20 cellular contexts compared by ENCODE assay signal in the genomic region with DNA sequence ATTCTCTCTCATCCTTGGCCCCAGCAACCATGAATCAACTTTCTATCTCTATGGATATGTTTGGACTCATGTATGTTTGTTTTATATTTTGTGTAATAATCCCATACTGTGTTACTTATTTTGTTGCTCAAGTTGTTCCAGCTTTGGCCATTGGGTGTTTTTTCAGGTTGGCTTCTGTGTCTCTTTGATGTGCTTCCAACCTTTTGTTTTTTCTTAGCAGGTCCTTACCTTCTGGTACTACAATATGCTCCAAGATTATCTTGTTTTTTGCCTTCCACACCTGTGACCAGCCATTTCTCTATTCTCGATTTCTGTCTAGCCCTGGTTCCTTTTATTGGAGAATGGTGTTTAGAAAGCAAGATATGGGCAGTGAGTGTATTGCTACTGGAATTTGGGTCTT. TPM values are rescaled to one million over a fixed set of nuclear protein-coding genes. Genes with fewer than 3 reads are reported as not detected.
A peak's percentile ranks its signal among the peaks of the same experiment; 100 is the strongest.
DNase-seq lines count a peak whose midpoint lies in the region; ATAC-seq and TF ChIP-seq lines count a peak whose summit lies in the region.
"Had no signal": no experiment of that assay in that cellular context is flagged by ENCODE, and none has a peak within 500 bp of the region (broad histone marks: within the 10 kb centered on the region; RNA-seq: fewer than 3 reads in every experiment).

No MANE protein-coding gene starts in this region.

- H2AFZ ChIP-seq in MM.1S (ENCODE audit: low read length): no peak overlapping the region

- DNase-seq in MM.1S (no peak), cerebellar cortex (ENCODE audit: low spot score) (peak; percentile 59), NCI-H526 treated with DMSO at 0.1 percent for 48 hours (lab: John Stamatoyannopoulos, UW) (no peak)
- DNase-seq: 8988T; ACHN; BE2C; CD4-positive, alpha-beta memory T cell; CD4-positive, CD25-positive, alpha-beta regulatory T cell; CD8-positive, alpha-beta memory T cell; COR-L47; DMS 273 treated with DMSO at 0.1 percent for 48 hours; DMS153; DMS53; DMS79; DND-41; EL; GF-D8 had no signal

- peaks cover 12% of the 10 kb centered on the region for H3K4me1 ChIP-seq in MM.1S (ENCODE audit: low read length)
- H3K4me1 ChIP-seq: BLaER1 had no signal

- H3K36me3 ChIP-seq in MM.1S (replicated peaks; ENCODE audit: insufficient read depth, low read length): no peaks in the 10 kb centered on the region
- H3K36me3 ChIP-seq: BE2C, BLaER1 had no signal

- no peak overlapping the region for H3K4me3 ChIP-seq in MM.1S (ENCODE audit: low read length)
- H3K4me3 ChIP-seq: BLaER1 had no signal

- H3K9ac ChIP-seq in MM.1S (ENCODE audit: low read length): no peak overlapping the region
- H3K9ac ChIP-seq: BLaER1 had no signal

- H3K9me3 ChIP-seq in MM.1S (replicated peaks; ENCODE audit: insufficient read depth, low read length): no peaks in the 10 kb centered on the region
- H3K9me3 ChIP-seq: BE2C, BLaER1 had no signal

- H3K9me2 ChIP-seq in MM.1S (replicated peaks; ENCODE audit: insufficient read depth, low read length): no peaks in the 10 kb centered on the region

- no peaks in the 10 kb centered on the region for H3K27me3 ChIP-seq in MM.1S (replicated peaks; ENCODE audit: insufficient read depth, low read length)
- H3K27me3 ChIP-seq: BE2C, BLaER1 had no signal

- ATAC-seq in esophagus mucosa (no peak), GM21737 (IDR thresholded peaks at IDR 0.05; ENCODE audit: unreplicated experiment) (no peak)

- TF ChIP-seq CTCF in MM.1S (IDR thresholded peaks at IDR 0.05; ENCODE audit: low read length): no peak

- H3K4me2 ChIP-seq in MM.1S (ENCODE audit: low read depth, low read length): peak overlapping the region; percentile 13; the same call in 1 of the 2 replicates
- H3K4me2 ChIP-seq: BLaER1 had no signal

- H3K27ac ChIP-seq in MM.1S (ENCODE audit: low read length): peak overlapping the region; percentile 11; the same call in 1 of the 2 replicates
- H3K27ac ChIP-seq: BLaER1 had no signal

- no peaks in the 10 kb centered on the region for H3K79me2 ChIP-seq in MM.1S (ENCODE audit: low read length)

- no peaks in the 10 kb centered on the region for H3F3A ChIP-seq in MM.1S (ENCODE audit: insufficient read depth, low read length)

- no peaks in the 10 kb centered on the region for H4K20me1 ChIP-seq in MM.1S (ENCODE audit: insufficient read depth, low read length)
- H4K20me1 ChIP-seq: BLaER1 had no signal

RNA-seq across cellular contexts. Expression of a gene that starts 14.2 kb away (rescaled TPM):
- total RNA-seq in esophagus mucosa: 0.36 TPM

RNA-seq across cellular contexts. Expression of a gene that starts 14.4 kb away (rescaled TPM):
- total RNA-seq in esophagus mucosa: 9.8 TPM

RNA-seq across cellular contexts. Expression of a gene that starts 49.5 kb away (rescaled TPM):
- 9.6 TPM for total RNA-seq in esophagus mucosa
